8 cellular contexts compared by ENCODE assay signal in genomic region chr7:35038340-35038738, GRCh38. TPM values are rescaled to one million over a fixed set of nuclear protein-coding genes. Genes with fewer than 3 reads are reported as not detected.
A peak's percentile ranks its signal among the peaks of the same experiment; 100 is the strongest.
DNase-seq lines count a peak whose midpoint lies in the region; ATAC-seq, FAIRE-seq and TF ChIP-seq lines count a peak whose summit lies in the region.

No MANE protein-coding gene starts in this region.

- H3K9me3 Mint-ChIP-seq in CD4-positive, alpha-beta T cell, result no peaks in the 10 kb centered on the region
- H3K9me3 Mint-ChIP-seq in effector memory CD8-positive, alpha-beta T cell, result no peaks in the 10 kb centered on the region
- H3K9me3 Mint-ChIP-seq in neural progenitor cell, result no peaks in the 10 kb centered on the region

- CTCF ChIA-PET in CD4-positive, alpha-beta T cell (lab: Charles Lee), result no interaction called here

- H3K79me2 ChIP-seq in neural progenitor cell (ENCODE audit: low read depth), result peaks cover 31% of the 10 kb centered on the region

- H3K4me1 ChIP-seq in NT2/D1 (ENCODE audit: insufficient read depth, insufficient read length) (no peaks in the 10 kb centered on the region), neural progenitor cell (peaks cover 16% of the 10 kb centered on the region)

- no peak for FAIRE-seq in GM19239 (lab: Jason Lieb, UNC)

- POLR2A ChIA-PET in CD4-positive, alpha-beta T cell (lab: Charles Lee), result no interaction called here

- H3K4me1 Mint-ChIP-seq in CD4-positive, alpha-beta T cell (ENCODE audit: low read depth), result peaks cover 30% of the 10 kb centered on the region
- H3K4me1 Mint-ChIP-seq in effector memory CD8-positive, alpha-beta T cell (ENCODE audit: low read depth in 2 of 2), result peaks cover 25 to 30% of the 10 kb centered on the region in 2 donors
- H3K4me1 Mint-ChIP-seq in neural progenitor cell, result peaks cover 30% of the 10 kb centered on the region

- intact Hi-C loops in CD4-positive, alpha-beta T cell (cut with DNase I, micrococcal nuclease), result loop anchor here in 1 of 2 experiments (5.0 to 10.0 kb wide), 3 partner anchors 656 to 1114 kb away; partner anchors contain the start of genes EEPD1, HERPUD2 and SEPTIN7
- intact Hi-C loops in left colon (cut with DNase I, micrococcal nuclease), result no loop called here

- peak overlapping the region; percentile 41 for H3K4me3 ChIP-seq in NT2/D1 (ENCODE audit: insufficient read length, low read depth)
- H3K4me3 ChIP-seq in neural progenitor cell, result peak overlapping the region; percentile 98

- peaks cover 29% of the 10 kb centered on the region for H4K20me1 ChIP-seq in neural progenitor cell (ENCODE audit: low read depth)

- H2AFZ ChIP-seq in neural progenitor cell (replicated peaks), result peak overlapping the region; percentile 60

- no peak for ATAC-seq in CD4-positive, alpha-beta T cell (ENCODE audit: poor library complexity)
- no peak for ATAC-seq in effector memory CD8-positive, alpha-beta T cell (replicated peaks)
- ATAC-seq in GM18873 (IDR thresholded peaks at IDR 0.05; ENCODE audit: low FRiP score, unreplicated experiment), result no peak
- no peak for ATAC-seq in left colon

- no peaks in the 10 kb centered on the region for H3K9me3 ChIP-seq in CD4-positive, alpha-beta T cell (ENCODE audit: control insufficient read depth, low read length)
- no peaks in the 10 kb centered on the region for H3K9me3 ChIP-seq in NT2/D1 (ENCODE audit: insufficient read depth, low read length)
- H3K9me3 ChIP-seq in neural progenitor cell (ENCODE audit: low read depth), result no peaks in the 10 kb centered on the region

- peak overlapping the region; percentile 92 for H3K4me3 Mint-ChIP-seq in CD4-positive, alpha-beta T cell
- H3K4me3 Mint-ChIP-seq in effector memory CD8-positive, alpha-beta T cell, result peak overlapping the region; percentile 80 to 87
- peak overlapping the region; percentile 91 for H3K4me3 Mint-ChIP-seq in neural progenitor cell

- H3F3A ChIP-seq in neural progenitor cell (ENCODE audit: low read depth), result peaks cover 17% of the 10 kb centered on the region

- H3K36me3 ChIP-seq in NT2/D1 (ENCODE audit: insufficient read depth, insufficient read length, low read length), result no peaks in the 10 kb centered on the region
- no peaks in the 10 kb centered on the region for H3K36me3 ChIP-seq in neural progenitor cell

- H3K27me3 Mint-ChIP-seq in CD4-positive, alpha-beta T cell, result no peaks in the 10 kb centered on the region
- no peaks in the 10 kb centered on the region for H3K27me3 Mint-ChIP-seq in effector memory CD8-positive, alpha-beta T cell
- H3K27me3 Mint-ChIP-seq in neural progenitor cell (ENCODE audit: insufficient read depth, low read depth), result peaks cover 8% of the 10 kb centered on the region

- H3K27ac Mint-ChIP-seq in CD4-positive, alpha-beta T cell, result peak overlapping the region; percentile 34
- peak overlapping the region; percentile 41 to 77 for H3K27ac Mint-ChIP-seq in effector memory CD8-positive, alpha-beta T cell
- peak overlapping the region; percentile 91 for H3K27ac Mint-ChIP-seq in neural progenitor cell

- H3K9ac ChIP-seq in NT2/D1 (ENCODE audit: insufficient read length, low read depth) (peak overlapping the region; percentile 84), neural progenitor cell (no peak overlapping the region)

- H3K4me2 ChIP-seq in neural progenitor cell, result peak overlapping the region; percentile 78

- H3K27me3 ChIP-seq in CD4-positive, alpha-beta T cell (ENCODE audit: control insufficient read depth, insufficient read depth, low read length), result no peaks in the 10 kb centered on the region
- no peaks in the 10 kb centered on the region for H3K27me3 ChIP-seq in NT2/D1 (ENCODE audit: insufficient read depth, insufficient read length)
- peaks cover 2% of the 10 kb centered on the region for H3K27me3 ChIP-seq in neural progenitor cell

- no peak overlapping the region for H3K27ac ChIP-seq in CD4-positive, alpha-beta T cell (ENCODE audit: low read depth, low read length)
- no peak overlapping the region for H3K27ac ChIP-seq in neural progenitor cell

- peaks cover 7% of the 10 kb centered on the region for H3K36me3 Mint-ChIP-seq in CD4-positive, alpha-beta T cell (ENCODE audit: low read depth)
- H3K36me3 Mint-ChIP-seq in effector memory CD8-positive, alpha-beta T cell (ENCODE audit: insufficient read depth), result peaks cover 7% of the 10 kb centered on the region
- no peaks in the 10 kb centered on the region for H3K36me3 Mint-ChIP-seq in neural progenitor cell

- TF ChIP-seq CTCF in CD4-positive, alpha-beta T cell (IDR thresholded peaks at IDR 0.05), result no peak
- TF ChIP-seq CTCF in neural progenitor cell (IDR thresholded peaks at IDR 0.05), result no peak

- DNase-seq in CD4-positive, alpha-beta T cell, result no peak
- no peak for DNase-seq in NT2/D1 (ENCODE audit: low read depth, low spot score)
- DNase-seq in effector memory CD8-positive, alpha-beta T cell, result no peak
- DNase-seq in neural progenitor cell (ENCODE audit: low spot score), result peak; percentile 39
- no peak for DNase-seq in GM19239 (ENCODE audit: insufficient read length, low spot score)
- no peak for DNase-seq in left colon
- DNase-seq in NCI-H2107 treated with DMSO at 0.1 percent for 48 hours (lab: John Stamatoyannopoulos, UW; ENCODE audit: unreplicated experiment), result no peak

RNA-seq across cellular contexts. Expression of gene DPY19L1, which starts 1.1 kb away (rescaled TPM):
- 1 to 10 TPM; 6.0 to 7.2 TPM for total RNA-seq in CD4-positive, alpha-beta T cell
- total RNA-seq in neural progenitor cell (ENCODE audit: low replicate concordance), result 30.9 and 48.2 TPM in 2 replicates
- 10 to 100 TPM; 22.0 to 24.3 TPM for total RNA-seq in left colon

Comparison
In these comparisons a context has a peak if more than half of its experiments do, and no peak if none do; other contexts are left out.
1. H3K27ac Mint-ChIP-seq: peak in every context shown above with its lines; median percentile 91 in neural progenitor cell; 59 in effector memory CD8-positive, alpha-beta T cell; 34 in CD4-positive, alpha-beta T cell.